Comparison of ENCODE assay signal across 19 cellular contexts in the genomic region with DNA sequence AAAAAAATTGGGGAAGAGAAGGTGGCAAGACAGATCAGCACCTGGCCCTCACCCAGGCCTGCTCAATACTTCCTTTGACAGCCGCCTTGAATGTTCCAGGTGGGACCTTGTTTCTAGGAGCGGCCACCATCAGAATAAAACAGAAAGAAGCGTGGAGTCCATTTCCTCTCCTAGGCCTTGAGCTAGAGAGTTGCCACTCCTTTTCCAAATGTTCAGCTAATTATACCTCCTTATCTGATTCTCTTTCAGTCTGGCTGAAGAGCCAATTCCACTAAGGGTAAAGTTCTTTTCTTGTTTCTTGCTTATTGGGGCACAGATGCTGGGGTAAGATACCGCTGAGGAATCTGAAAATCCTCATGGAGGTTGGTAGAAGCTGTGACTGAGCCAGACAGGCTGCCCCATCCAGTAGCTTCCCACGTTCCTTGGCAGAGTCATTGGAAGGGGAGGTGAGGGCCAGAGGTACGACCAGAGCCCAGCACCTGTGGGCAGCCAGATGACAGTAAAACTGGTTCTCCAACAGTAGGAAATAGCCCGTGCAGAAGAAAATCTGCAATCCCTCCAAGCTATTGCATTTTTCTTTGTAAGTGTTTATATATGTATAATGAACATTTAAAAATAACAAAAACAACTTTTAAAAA.
"Had no signal": no experiment of that assay in that cellular context is flagged by ENCODE, and none has a peak within 500 bp of the region (broad histone marks: within the 10 kb centered on the region; RNA-seq: fewer than 3 reads in every experiment).

No MANE protein-coding gene starts in this region.

- H3K27ac Mint-ChIP-seq: activated CD4-positive, alpha-beta T cell treated with anti-CD3 and anti-CD28 coated beads, Interleukin-2, amount 10 ng/mL, durations not matched to agents 7 days and 5 days; progenitor cell of endocrine pancreas; stimulated activated naive B cell treated with anti-CD40 and anti-IgM and Interleukin-4, amounts not matched to agents 10 μg/mL and 1 μg/mL and 100 μg/mL, for 72 hours had no signal

- H3K4me3 Mint-ChIP-seq: activated CD4-positive, alpha-beta T cell treated with anti-CD3 and anti-CD28 coated beads, Interleukin-2, amount 10 ng/mL, durations not matched to agents 7 days and 5 days; naive thymus-derived CD4-positive, alpha-beta T cell; stimulated activated naive B cell treated with anti-CD40 and anti-IgM and Interleukin-4, amounts not matched to agents 10 μg/mL and 1 μg/mL and 100 μg/mL, for 72 hours had no signal

- H3K27ac ChIP-seq: heart left ventricle, upper lobe of right lung had no signal

- ATAC-seq: heart left ventricle; right cardiac atrium; stimulated activated naive B cell treated with anti-CD40 and anti-IgM and Interleukin-4, amounts not matched to agents 10 μg/mL and 1 μg/mL and 100 μg/mL, for 72 hours; upper lobe of right lung had no signal

- H3K36me3 ChIP-seq: heart left ventricle, spleen, upper lobe of right lung had no signal

- H3K4me3 ChIP-seq: heart left ventricle, spleen, upper lobe of right lung had no signal

- H3K36me3 Mint-ChIP-seq: naive thymus-derived CD4-positive, alpha-beta T cell; stimulated activated naive B cell treated with anti-CD40 and anti-IgM and Interleukin-4, amounts not matched to agents 10 μg/mL and 1 μg/mL and 100 μg/mL, for 72 hours had no signal

- H3K9me3 ChIP-seq: heart left ventricle, spleen, upper lobe of right lung had no signal

- DNase-seq: activated CD4-positive, alpha-beta T cell treated with anti-CD3 and anti-CD28 coated beads, Interleukin-2, amount 10 ng/mL, durations not matched to agents 7 days and 5 days; activated CD4-positive, CD25-positive, alpha-beta regulatory T cell; activated naive CD4-positive, alpha-beta T cell; aorta; heart left ventricle; midbrain; naive thymus-derived CD4-positive, alpha-beta T cell; nucleus accumbens; spleen; stimulated activated CD4-positive, alpha-beta T cell treated with anti-CD3 and anti-CD28 coated beads, Interleukin-1b, Interleukin-23, amount 100 ng/mL, for 48 hours; stimulated activated naive B cell treated with anti-CD40 and anti-IgM and Interleukin-4, amounts not matched to agents 10 μg/mL and 1 μg/mL and 100 μg/mL, for 72 hours; substantia nigra; upper lobe of right lung had no signal

- H3K9me3 Mint-ChIP-seq: activated CD4-positive, alpha-beta T cell treated with anti-CD3 and anti-CD28 coated beads, Interleukin-2, amount 10 ng/mL, durations not matched to agents 7 days and 5 days; naive thymus-derived CD4-positive, alpha-beta T cell; stimulated activated naive B cell treated with anti-CD40 and anti-IgM and Interleukin-4, amounts not matched to agents 10 μg/mL and 1 μg/mL and 100 μg/mL, for 72 hours had no signal

- FAIRE-seq: endothelial cell of umbilical vein, frontal cortex, keratinocyte, TTC549 had no signal

- H3K27me3 Mint-ChIP-seq: activated CD4-positive, alpha-beta T cell treated with anti-CD3 and anti-CD28 coated beads, Interleukin-2, amount 10 ng/mL, durations not matched to agents 7 days and 5 days; naive thymus-derived CD4-positive, alpha-beta T cell had no signal

- H3K27me3 ChIP-seq: heart left ventricle, spleen, upper lobe of right lung had no signal
